In genomic region chr1:167101754-167102153, GRCh38 we compare ENCODE assay signal across 21 cellular contexts. TPM values are rescaled to one million over a fixed set of nuclear protein-coding genes. Genes with fewer than 3 reads are reported as not detected.
DNase-seq lines count a peak whose midpoint lies in the region; ATAC-seq and TF ChIP-seq lines count a peak whose summit lies in the region.
"Had no signal": no experiment of that assay in that cellular context is flagged by ENCODE, and none has a peak within 500 bp of the region (broad histone marks: within the 10 kb centered on the region; RNA-seq: fewer than 3 reads in every experiment).

No MANE protein-coding gene starts in this region.

- no peaks in the 10 kb centered on the region for H3K36me3 Mint-ChIP-seq in activated CD8-positive, alpha-beta T cell treated with anti-CD3 and anti-CD28 coated beads, Interleukin-2, amount 10 ng/mL, durations not matched to agents 7 days and 5 days (ENCODE audit: low read depth)
- H3K36me3 Mint-ChIP-seq: CD14-positive monocyte; CD4-positive, alpha-beta memory T cell; CD4-positive, CD25-positive, alpha-beta regulatory T cell had no signal

- no peaks in the 10 kb centered on the region for H3K9me3 ChIP-seq in HEK293 (ENCODE audit: control insufficient read depth, insufficient read depth, low read depth, low read length)
- peaks cover 6% of the 10 kb centered on the region for H3K9me3 ChIP-seq in psoas muscle
- no peaks in the 10 kb centered on the region for H3K9me3 ChIP-seq in skeletal muscle tissue (ENCODE audit: control insufficient read depth in 3 of 3, low read length in 3 of 3)
- H3K9me3 ChIP-seq: BE2C had no signal

- H3K27ac ChIP-seq in HEK293 (ENCODE audit: extremely low read depth, low read depth, low read length), result no peak overlapping the region
- peak overlapping the region; percentile 96 for H3K27ac ChIP-seq in psoas muscle
- peak overlapping the region; percentile 16 for H3K27ac ChIP-seq in skeletal muscle tissue (ENCODE audit: low read depth, low read length)
- H3K27ac ChIP-seq: BLaER1 had no signal

- 81 to 91% (median 88%) methylated on average over 2 of the region's 2 CpGs for WGBS in psoas muscle, 3 donors

- CTCF ChIA-PET in HEK293 (lab: Yijun Ruan, JAX), result interaction anchor here (0.6 to 0.7 kb wide), 2 partner anchors 38 to 1695 kb away, joined by 3 read pairs; no protein-coding TSS in a partner anchor
- CTCF ChIA-PET in activated CD8-positive, alpha-beta T cell treated with anti-CD3 and anti-CD28 coated beads, Interleukin-2, amount 10 ng/mL, durations not matched to agents 7 days and 5 days (lab: Charles Lee), result no interaction called here

- no peak overlapping the region for H3K27ac Mint-ChIP-seq in activated CD8-positive, alpha-beta T cell treated with anti-CD3 and anti-CD28 coated beads, Interleukin-2, amount 10 ng/mL, durations not matched to agents 7 days and 5 days
- H3K27ac Mint-ChIP-seq: CD14-positive monocyte; CD4-positive, alpha-beta memory T cell; CD4-positive, CD25-positive, alpha-beta regulatory T cell; CD8-positive, alpha-beta memory T cell had no signal

- DNase-seq in psoas muscle (no peak), GM03348 (ENCODE audit: low spot score) (no peak)
- no peak for DNase-seq in activated CD8-positive, alpha-beta T cell treated with anti-CD3 and anti-CD28 coated beads, Interleukin-2, amount 10 ng/mL, durations not matched to agents 7 days and 5 days
- DNase-seq: 8988T; ACHN; BE2C; C1 segment of cervical spinal cord; CD4-positive, alpha-beta memory T cell; CD4-positive, CD25-positive, alpha-beta regulatory T cell; CD8-positive, alpha-beta memory T cell; COR-L47; DMS79 treated with DMSO at 0.1 percent for 48 hours; GF-D8 had no signal

- intact Hi-C loops in psoas muscle (cut with DNase I), result no loop called here

- H3K27me3 ChIP-seq in psoas muscle (ENCODE audit: insufficient read depth in 3 of 3, low read length in 2 of 3) (no peaks in the 10 kb centered on the region), skeletal muscle tissue (ENCODE audit: control insufficient read depth in 3 of 3, insufficient read depth in 3 of 3, low read length in 3 of 3) (no peaks in the 10 kb centered on the region)
- H3K27me3 ChIP-seq: BLaER1 had no signal

- POLR2A ChIA-PET in HEK293 (lab: Yijun Ruan, JAX), result interaction anchor here (1.4 kb wide), 1 partner anchor 119 kb away, joined by 3 read pairs; the partner anchor contains the start of gene POU2F1
- POLR2A ChIA-PET in activated CD8-positive, alpha-beta T cell treated with anti-CD3 and anti-CD28 coated beads, Interleukin-2, amount 10 ng/mL, durations not matched to agents 7 days and 5 days (lab: Charles Lee), result no interaction called here

- no peak overlapping the region for H3K9ac ChIP-seq in skeletal muscle tissue (ENCODE audit: low read depth in 1 of 3, low read length in 3 of 3)
- H3K9ac ChIP-seq: BLaER1 had no signal

- TF ChIP-seq CTCF in HEK293 (tag by site-specific recombination; IDR thresholded peaks at IDR 0.05) (no peak), psoas muscle (IDR thresholded peaks at IDR 0.05) (no peak)

- peaks cover 6% of the 10 kb centered on the region for H3K27me3 Mint-ChIP-seq in activated CD8-positive, alpha-beta T cell treated with anti-CD3 and anti-CD28 coated beads, Interleukin-2, amount 10 ng/mL, durations not matched to agents 7 days and 5 days (ENCODE audit: low read depth)

- H3K4me3 Mint-ChIP-seq in activated CD8-positive, alpha-beta T cell treated with anti-CD3 and anti-CD28 coated beads, Interleukin-2, amount 10 ng/mL, durations not matched to agents 7 days and 5 days, result no peak overlapping the region
- H3K4me3 Mint-ChIP-seq: CD14-positive monocyte; CD4-positive, alpha-beta memory T cell; CD4-positive, CD25-positive, alpha-beta regulatory T cell; CD8-positive, alpha-beta memory T cell had no signal

- ATAC-seq in psoas muscle (no peak), GM19463 (IDR thresholded peaks at IDR 0.05; ENCODE audit: unreplicated experiment) (no peak)
- no peak for ATAC-seq in activated CD8-positive, alpha-beta T cell treated with anti-CD3 and anti-CD28 coated beads, Interleukin-2, amount 10 ng/mL, durations not matched to agents 7 days and 5 days
- ATAC-seq: GM12878 had no signal

- H3K36me3 ChIP-seq in HEK293 (ENCODE audit: control insufficient read depth in 2 of 2, insufficient read depth in 1 of 2, low read length in 2 of 2) (no peaks in the 10 kb centered on the region), psoas muscle (ENCODE audit: insufficient read depth in 1 of 2, low read depth in 1 of 2) (peaks cover 0 to 45% of the 10 kb centered on the region in 2 donors), skeletal muscle tissue (ENCODE audit: control insufficient read depth in 3 of 3, insufficient read depth in 3 of 3, low read length in 3 of 3) (peaks cover under 1 to 16% (median 2%) of the 10 kb centered on the region in 3 donors)
- H3K36me3 ChIP-seq: BE2C, BLaER1 had no signal

- no peaks in the 10 kb centered on the region for H3K9me3 Mint-ChIP-seq in activated CD8-positive, alpha-beta T cell treated with anti-CD3 and anti-CD28 coated beads, Interleukin-2, amount 10 ng/mL, durations not matched to agents 7 days and 5 days (ENCODE audit: insufficient read depth)

- peaks cover 26% of the 10 kb centered on the region for H3K4me1 Mint-ChIP-seq in activated CD8-positive, alpha-beta T cell treated with anti-CD3 and anti-CD28 coated beads, Interleukin-2, amount 10 ng/mL, durations not matched to agents 7 days and 5 days (ENCODE audit: low read depth)

- no peak overlapping the region for H3K4me3 ChIP-seq in HEK293 (ENCODE audit: low read depth, low read length)
- no peak overlapping the region for H3K4me3 ChIP-seq in psoas muscle
- H3K4me3 ChIP-seq in skeletal muscle tissue (ENCODE audit: low read length in 3 of 3), result no peak overlapping the region
- H3K4me3 ChIP-seq: BLaER1, GM12878 had no signal

- peaks cover 3% of the 10 kb centered on the region; the same call in 1 of the 2 replicates for H3K4me1 ChIP-seq in HEK293 (ENCODE audit: control insufficient read depth, insufficient read depth, low read length)
- peaks cover 71% of the 10 kb centered on the region for H3K4me1 ChIP-seq in psoas muscle
- peaks cover 36 to 60% (median 42%) of the 10 kb centered on the region in 3 donors for H3K4me1 ChIP-seq in skeletal muscle tissue (ENCODE audit: control insufficient read depth in 3 of 3, insufficient read depth in 3 of 3, low read length in 3 of 3)
- H3K4me1 ChIP-seq: BE2C had no signal

TF ChIP-seq in HEK293, 187 proteins besides CTCF, POLR2A, EP300 and RAD21:
- TF ChIP-seq ZNF146 (tag by site-specific recombination; IDR thresholded peaks at IDR 0.05), result peak; percentile 71
- TF ChIP-seq ZNF211 (tag by site-specific recombination; IDR thresholded peaks at IDR 0.05; ENCODE audit: low read depth), result no peak

RNA-seq across cellular contexts. Expression of gene STYXL2, which starts 7.9 kb away (rescaled TPM):
- total RNA-seq in psoas muscle, result 100 to 1,000 TPM; 134 to 205 (median 143) TPM
- 10 to 100 TPM; 15.2 to 56.0 (median 52.5) TPM for polyA plus RNA-seq in psoas muscle
- 99.7 TPM for total RNA-seq in skeletal muscle tissue
- total RNA-seq in activated CD8-positive, alpha-beta T cell treated with anti-CD3 and anti-CD28 coated beads, Interleukin-2, amount 10 ng/mL, durations not matched to agents 7 days and 5 days, result not detected
- total RNA-seq: A673; CD4-positive, alpha-beta memory T cell; CD4-positive, CD25-positive, alpha-beta regulatory T cell; CD8-positive, alpha-beta memory T cell had no signal
- polyA plus RNA-seq: AG04450; CD14-positive monocyte; CD4-positive, alpha-beta memory T cell; CD4-positive, CD25-positive, alpha-beta regulatory T cell; CD8-positive, alpha-beta memory T cell had no signal

RNA-seq across cellular contexts. Expression of gene GPA33, which starts 11.6 kb away (rescaled TPM):
- total RNA-seq in psoas muscle, result 1 to 10 TPM in 1 of 4 donors, under 1 TPM in 2, not detected in 1; 0.12 to 2.2 (median 0.27) TPM
- polyA plus RNA-seq in psoas muscle, result under 1 TPM in 2 of 3 donors, not detected in 1; 0.06 to 0.10 TPM
- total RNA-seq in skeletal muscle tissue, result under 0.01 TPM
- total RNA-seq in activated CD8-positive, alpha-beta T cell treated with anti-CD3 and anti-CD28 coated beads, Interleukin-2, amount 10 ng/mL, durations not matched to agents 7 days and 5 days, result under 1 TPM; 0.16 to 0.24 TPM
- total RNA-seq: A673 had no signal
- polyA plus RNA-seq: AG04450 had no signal

Comparison
In these comparisons a context has a peak if more than half of its experiments do, and no peak if none do; other contexts are left out.
1. RNA of gene STYXL2, which starts 7.9 kb away (total RNA-seq): 134 to 205 TPM in psoas muscle and 99.7 TPM in skeletal muscle tissue (single experiment); not detected in activated CD8-positive, alpha-beta T cell treated with anti-CD3 and anti-CD28 coated beads, Interleukin-2, amount 10 ng/mL, durations not matched to agents 7 days and 5 days; every median in the first group is over 10 times any median in the second.